In the genomic region with DNA sequence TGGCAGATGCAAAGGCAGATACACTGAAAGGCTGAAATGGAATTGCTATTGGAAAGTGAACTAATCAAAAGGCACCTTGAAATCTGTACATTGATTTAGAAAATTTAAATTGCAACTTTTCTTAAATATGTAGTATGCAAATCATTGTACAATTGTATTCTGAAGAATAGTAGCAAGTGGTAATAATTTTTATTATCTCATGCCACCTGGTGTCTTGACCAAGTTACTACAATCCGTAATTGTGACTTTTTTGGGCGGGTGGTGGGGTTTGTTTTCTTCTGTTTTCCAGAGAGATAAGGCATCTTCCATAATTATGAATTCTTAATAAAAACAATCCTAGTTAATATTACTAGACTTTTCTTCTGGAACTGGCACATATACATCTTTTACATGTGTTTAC, we compare ENCODE assay signal across 8 cellular contexts. TPM values are rescaled to one million over a fixed set of nuclear protein-coding genes. Genes with fewer than 3 reads are reported as not detected.
DNase-seq lines count a peak whose midpoint lies in the region; ATAC-seq, FAIRE-seq and TF ChIP-seq lines count a peak whose summit lies in the region.

No MANE protein-coding gene starts in this region.

- intact Hi-C loops in left ventricle myocardium superior (cut with micrococcal nuclease) = no loop called here
- intact Hi-C loops in sciatic nerve (cut with DNase I) = no loop called here

- DNase-seq in COLO829 (ENCODE audit: low spot score) (peak; percentile 20), GM19239 (ENCODE audit: insufficient read length, low spot score) (no peak), NCI-H2029 (lab: John Stamatoyannopoulos, UW) (peak; percentile 2), cardiac fibroblast (ENCODE audit: low read depth in 2 of 2) (peak; percentile 37 to 39), myocyte (ENCODE audit: low read depth) (peak; percentile 35), left ventricle myocardium superior (no peak), sciatic nerve (ENCODE audit: low spot score) (no peak)

- H3K4me3 ChIP-seq in cardiac fibroblast (replicated peaks in 1 of 2; ENCODE audit: low read depth in 2 of 2, low read length in 2 of 2) = no peak overlapping the region

- TF ChIP-seq CTCF in cardiac fibroblast (IDR thresholded peaks at IDR 0.05; ENCODE audit: low read depth, low read length) = peak; percentile 38

- ATAC-seq in GM21381 (IDR thresholded peaks at IDR 0.05; ENCODE audit: unreplicated experiment) (no peak), left ventricle myocardium superior (no peak), sciatic nerve (no peak)

- peak; percentile 62 for FAIRE-seq in GM19239 (lab: Jason Lieb, UNC)

RNA-seq across cellular contexts. Expression of gene BCKDHB, which starts 12.5 kb away (rescaled TPM):
- total RNA-seq in myocyte = 26.0 and 26.5 TPM in 2 replicates
- polyA plus RNA-seq in myocyte (2012) = 11.2 TPM
- 24.3 TPM for total RNA-seq in left ventricle myocardium superior
- total RNA-seq in sciatic nerve = 25.0 TPM

Comparison
In these comparisons a context has a peak if more than half of its experiments do, and no peak if none do; other contexts are left out.
1. DNase-seq: peak in COLO829 (single experiment), NCI-H2029 (single experiment), cardiac fibroblast (2 of 2) and myocyte (single experiment); none in GM19239 (single experiment), left ventricle myocardium superior (single experiment) and sciatic nerve (single experiment).